16 cellular contexts compared by ENCODE assay signal in genomic region chr22:28570697-28571373, GRCh38.
"Had no signal": no experiment of that assay in that cellular context is flagged by ENCODE, and none has a peak within 500 bp of the region (broad histone marks: within the 10 kb centered on the region; RNA-seq: fewer than 3 reads in every experiment).

No MANE protein-coding gene starts in this region.

- H3K36me3 Mint-ChIP-seq: activated naive CD4-positive, alpha-beta T cell treated with anti-CD3 and anti-CD28 coated beads, Interleukin-2, amount 10 ng/mL, durations not matched to agents 7 days and 5 days; T-cell had no signal

- H3K27me3 ChIP-seq: heart right ventricle, neural progenitor cell, ovary, testis had no signal

- H3K4me1 ChIP-seq: heart right ventricle, neural progenitor cell, testis had no signal

- H3K4me3 Mint-ChIP-seq: activated naive CD4-positive, alpha-beta T cell treated with anti-CD3 and anti-CD28 coated beads, Interleukin-2, amount 10 ng/mL, durations not matched to agents 7 days and 5 days; mesothelial cell of epicardium; neural progenitor cell; stimulated activated naive CD8-positive, alpha-beta T cell treated with anti-CD3 and anti-CD28 coated beads, Interleukin-15, amount 100 ng/mL, for 72 hours; T-cell had no signal

- H3K27ac ChIP-seq: heart right ventricle, neural progenitor cell, ovary, testis had no signal

- ATAC-seq: esophagus mucosa; heart right ventricle; stimulated activated naive CD8-positive, alpha-beta T cell treated with anti-CD3 and anti-CD28 coated beads, Interleukin-15, amount 100 ng/mL, for 72 hours; T-cell had no signal

- H3K9me3 ChIP-seq: ovary, testis had no signal

- H3K4me3 ChIP-seq: heart right ventricle, neural progenitor cell, ovary, testis had no signal

- H3K36me3 ChIP-seq: heart right ventricle, neural progenitor cell, ovary had no signal

- H3K4me1 Mint-ChIP-seq: activated naive CD4-positive, alpha-beta T cell treated with anti-CD3 and anti-CD28 coated beads, Interleukin-2, amount 10 ng/mL, durations not matched to agents 7 days and 5 days; neural progenitor cell; stimulated activated naive CD8-positive, alpha-beta T cell treated with anti-CD3 and anti-CD28 coated beads, Interleukin-15, amount 100 ng/mL, for 72 hours; T-cell had no signal

- FAIRE-seq: keratinocyte had no signal

- H3K27ac Mint-ChIP-seq: activated naive CD4-positive, alpha-beta T cell treated with anti-CD3 and anti-CD28 coated beads, Interleukin-2, amount 10 ng/mL, durations not matched to agents 7 days and 5 days; activated T-helper 2 cell treated with anti-CD3 and anti-CD28 coated beads, Interferon-gamma antibody, Interleukin-2, Interleukin-4, amounts not matched to agents 10 μg/mL and 5 μg/mL and 100 μg/mL, durations not matched to agents 14 hours and 24 hours and 36 hours; mesothelial cell of epicardium; neural progenitor cell; stimulated activated naive CD8-positive, alpha-beta T cell treated with anti-CD3 and anti-CD28 coated beads, Interleukin-15, amount 100 ng/mL, for 72 hours; T-cell had no signal

- H3K9me3 Mint-ChIP-seq: activated naive CD4-positive, alpha-beta T cell treated with anti-CD3 and anti-CD28 coated beads, Interleukin-2, amount 10 ng/mL, durations not matched to agents 7 days and 5 days; activated T-helper 2 cell treated with anti-CD3 and anti-CD28 coated beads, Interferon-gamma antibody, Interleukin-2, Interleukin-4, amounts not matched to agents 10 μg/mL and 5 μg/mL and 100 μg/mL, durations not matched to agents 14 hours and 24 hours and 36 hours; stimulated activated naive CD8-positive, alpha-beta T cell treated with anti-CD3 and anti-CD28 coated beads, Interleukin-15, amount 100 ng/mL, for 72 hours; T-cell had no signal

- DNase-seq: activated CD4-positive, alpha-beta T cell treated with anti-CD3 and anti-CD28 coated beads, Interleukin-2, amount 50 U/mL, for 1 hour; activated naive CD4-positive, alpha-beta T cell treated with anti-CD3 and anti-CD28 coated beads, Interleukin-2, amount 10 ng/mL, durations not matched to agents 7 days and 5 days; activated T-cell treated with anti-CD3 and anti-CD28 coated beads for 4 hours; foreskin melanocyte; heart right ventricle; ovary; stimulated activated CD4-positive, alpha-beta T cell treated with anti-CD3 and anti-CD28 coated beads, Interleukin-4, amount 100 ng/mL, for 4 hours; stimulated activated naive CD8-positive, alpha-beta T cell treated with anti-CD3 and anti-CD28 coated beads, Interleukin-15, amount 100 ng/mL, for 72 hours; T-cell; T1000; testis had no signal

- H3K9ac ChIP-seq: neural progenitor cell had no signal
